ENCODE assay signal across 20 cellular contexts in genomic region chr3:100717637-100718487, GRCh38.
"Had no signal": no experiment of that assay in that cellular context is flagged by ENCODE, and none has a peak within 500 bp of the region (broad histone marks: within the 10 kb centered on the region; RNA-seq: fewer than 3 reads in every experiment).

No MANE protein-coding gene starts in this region.

- H3K27ac ChIP-seq: brain microvascular endothelial cell, foreskin keratinocyte, left lung, tibial artery, vagina had no signal

- FAIRE-seq: colon, endothelial cell of umbilical vein, islet of Langerhans, TTC549 had no signal

- H3K9me3 Mint-ChIP-seq: activated CD4-positive, alpha-beta T cell treated with anti-CD3 and anti-CD28 coated beads, Interleukin-2, amount 10 ng/mL, durations not matched to agents 7 days and 5 days; activated naive CD4-positive, alpha-beta T cell treated with anti-CD3 and anti-CD28 coated beads, Interleukin-2, amount 50 U/mL, for 72 hours had no signal

- ATAC-seq: activated naive CD4-positive, alpha-beta T cell treated with anti-CD3 and anti-CD28 coated beads, Interleukin-2, amount 50 U/mL, for 72 hours; foreskin keratinocyte; left lung; stimulated activated memory B cell treated with anti-CD40 and anti-IgM and Interleukin-4, amounts not matched to agents 10 μg/mL and 1 μg/mL and 100 μg/mL, for 72 hours had no signal

- H3K4me1 ChIP-seq: foreskin keratinocyte had no signal

- H3K27ac Mint-ChIP-seq: activated CD4-positive, alpha-beta T cell treated with anti-CD3 and anti-CD28 coated beads, Interleukin-2, amount 10 ng/mL, durations not matched to agents 7 days and 5 days; activated naive CD4-positive, alpha-beta T cell treated with anti-CD3 and anti-CD28 coated beads, Interleukin-2, amount 50 U/mL, for 72 hours; stimulated activated memory B cell treated with anti-CD40 and anti-IgM and Interleukin-4, amounts not matched to agents 10 μg/mL and 1 μg/mL and 100 μg/mL, for 72 hours had no signal

- H3K4me3 Mint-ChIP-seq: activated CD4-positive, alpha-beta T cell treated with anti-CD3 and anti-CD28 coated beads, Interleukin-2, amount 10 ng/mL, durations not matched to agents 7 days and 5 days; stimulated activated memory B cell treated with anti-CD40 and anti-IgM and Interleukin-4, amounts not matched to agents 10 μg/mL and 1 μg/mL and 100 μg/mL, for 72 hours had no signal

- H3K27me3 Mint-ChIP-seq: activated CD4-positive, alpha-beta T cell treated with anti-CD3 and anti-CD28 coated beads, Interleukin-2, amount 10 ng/mL, durations not matched to agents 7 days and 5 days; stimulated activated memory B cell treated with anti-CD40 and anti-IgM and Interleukin-4, amounts not matched to agents 10 μg/mL and 1 μg/mL and 100 μg/mL, for 72 hours had no signal

- H3K27me3 ChIP-seq: brain microvascular endothelial cell, foreskin keratinocyte, left lung, tibial artery, vagina had no signal

- H3K4me3 ChIP-seq: left lung, smooth muscle cell, tibial artery, vagina had no signal

- DNase-seq: activated CD4-positive, alpha-beta T cell treated with anti-CD3 and anti-CD28 coated beads, Interleukin-2, amount 10 ng/mL, durations not matched to agents 7 days and 5 days; activated CD4-positive, CD25-positive, alpha-beta regulatory T cell; activated effector memory CD4-positive, alpha-beta T cell treated with anti-CD3 and anti-CD28 coated beads, Interleukin-2, amount 50 U/mL, for 16 hours; amniotic stem cell; brain microvascular endothelial cell; foreskin keratinocyte; head of caudate nucleus; left lung; mesendoderm; retina; T-helper 2 cell; tibial artery had no signal

- H3K9me3 ChIP-seq: left lung, tibial artery, vagina had no signal
